ENCODE assay signal across 8 cellular contexts in the genomic region with DNA sequence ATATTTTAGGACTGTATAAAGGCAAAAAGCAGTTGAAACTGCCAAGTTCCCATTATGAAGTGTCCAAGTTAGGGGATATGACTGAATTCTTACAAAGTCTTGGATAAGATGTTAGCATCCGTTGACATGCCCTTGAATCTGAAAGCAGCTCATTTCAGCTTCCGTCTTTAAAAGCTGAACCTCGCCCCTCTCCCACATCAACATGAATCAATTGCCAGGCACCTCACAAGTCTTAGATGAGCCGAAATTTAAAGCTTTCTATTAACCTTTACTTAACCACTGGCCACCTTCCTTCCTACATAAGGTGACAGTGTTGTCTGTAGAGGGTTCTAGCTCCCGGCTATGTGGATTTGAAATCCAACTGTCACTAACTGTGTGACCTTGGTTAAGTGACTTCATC. TPM values are rescaled to one million over a fixed set of nuclear protein-coding genes. Genes with fewer than 3 reads are reported as not detected.
DNase-seq lines count a peak whose midpoint lies in the region; ATAC-seq and TF ChIP-seq lines count a peak whose summit lies in the region.

No MANE protein-coding gene starts in this region.

- peaks cover 0 to 74% of the 10 kb centered on the region in 2 donors for H3K4me1 ChIP-seq in right atrium auricular region
- H3K4me1 ChIP-seq in stomach, result peaks cover 47 to 76% (median 56%) of the 10 kb centered on the region in 4 donors

- H3K27ac ChIP-seq in right atrium auricular region (peak overlapping the region; percentile 87 to 91), stomach (peak overlapping the region; percentile 8 to 97 (median 95))

- ATAC-seq in Right ventricle myocardium inferior (no peak), HG02642 (IDR thresholded peaks at IDR 0.05; ENCODE audit: poor library complexity, unreplicated experiment) (no peak)

- H3K27ac Mint-ChIP-seq in activated naive CD4-positive, alpha-beta T cell treated with anti-CD3 and anti-CD28 coated beads, Interleukin-2, amount 10 ng/mL, durations not matched to agents 7 days and 5 days, result peak overlapping the region; percentile 98

- no peaks in the 10 kb centered on the region for H3K27me3 ChIP-seq in right atrium auricular region
- H3K27me3 ChIP-seq in stomach, result no peaks in the 10 kb centered on the region

- H3K4me3 Mint-ChIP-seq in activated naive CD4-positive, alpha-beta T cell treated with anti-CD3 and anti-CD28 coated beads, Interleukin-2, amount 10 ng/mL, durations not matched to agents 7 days and 5 days, result peak overlapping the region; percentile 99

- CTCF ChIA-PET in activated naive CD4-positive, alpha-beta T cell treated with anti-CD3 and anti-CD28 coated beads, Interleukin-2, amount 10 ng/mL, durations not matched to agents 7 days and 5 days (lab: Charles Lee), result interaction anchor here (1.1 to 1.3 kb wide), 3 partner anchors 31 to 147 kb away, joined by 3 to 6 read pairs (median 5); no protein-coding TSS in a partner anchor

- no peaks in the 10 kb centered on the region for H3K9me3 Mint-ChIP-seq in activated naive CD4-positive, alpha-beta T cell treated with anti-CD3 and anti-CD28 coated beads, Interleukin-2, amount 10 ng/mL, durations not matched to agents 7 days and 5 days

- H3K27me3 Mint-ChIP-seq in activated naive CD4-positive, alpha-beta T cell treated with anti-CD3 and anti-CD28 coated beads, Interleukin-2, amount 10 ng/mL, durations not matched to agents 7 days and 5 days, result peaks cover 6% of the 10 kb centered on the region

- TF ChIP-seq CTCF in right atrium auricular region (IDR thresholded peaks at IDR 0.05) (no peak), stomach (IDR thresholded peaks at IDR 0.05) (no peak)

- DNase-seq in right atrium auricular region (ENCODE audit: low spot score) (peak; percentile 42), Right ventricle myocardium inferior (ENCODE audit: missing footprints) (no peak), iris pigment epithelial cell (ENCODE audit: low read depth) (peak; percentile 26), stomach (no peak), occipital lobe (lab: John Stamatoyannopoulos, UW) (no peak), AG08395 (ENCODE audit: low spot score) (no peak)
- DNase-seq in activated naive CD4-positive, alpha-beta T cell treated with anti-CD3 and anti-CD28 coated beads, Interleukin-2, amount 10 ng/mL, durations not matched to agents 7 days and 5 days, result peak; percentile 38

- H3K4me3 ChIP-seq in right atrium auricular region (peak overlapping the region; percentile 64 to 96), stomach (peak overlapping the region; percentile 81 to 99 (median 89))

- peaks cover 25% of the 10 kb centered on the region for H3K36me3 Mint-ChIP-seq in activated naive CD4-positive, alpha-beta T cell treated with anti-CD3 and anti-CD28 coated beads, Interleukin-2, amount 10 ng/mL, durations not matched to agents 7 days and 5 days

- TF ChIP-seq POLR2A in stomach (IDR thresholded peaks at IDR 0.05), result no peak

- TF ChIP-seq EP300 in stomach (IDR thresholded peaks at IDR 0.05), result no peak

- H3K9me3 ChIP-seq in right atrium auricular region, result no peaks in the 10 kb centered on the region
- no peaks in the 10 kb centered on the region for H3K9me3 ChIP-seq in stomach

- 0 to 1% (median 1%) methylated on average over 5 of the region's 5 CpGs for WGBS in stomach, 5 donors

- peaks cover 53% of the 10 kb centered on the region for H3K4me1 Mint-ChIP-seq in activated naive CD4-positive, alpha-beta T cell treated with anti-CD3 and anti-CD28 coated beads, Interleukin-2, amount 10 ng/mL, durations not matched to agents 7 days and 5 days

- H3K36me3 ChIP-seq in right atrium auricular region, result no peaks in the 10 kb centered on the region
- peaks cover 0 to 1% (median 0%) of the 10 kb centered on the region in 4 donors for H3K36me3 ChIP-seq in stomach

- intact Hi-C loops in Right ventricle myocardium inferior (cut with DNase I), result loop anchor here (5.0 kb wide), 3 partner anchors 86 to 146 kb away; no protein-coding TSS in a partner anchor
- intact Hi-C loops in stomach (cut with DNase I; ENCODE audit: low total_unique reads), result no loop called here

RNA-seq across cellular contexts. Expression of gene PPP1CC, which starts 1.3 kb away (rescaled TPM):
- total RNA-seq in right atrium auricular region, result 100 to 1,000 TPM in 1 of 2 donors, 10 to 100 TPM in 1; 99.5 to 199 TPM
- total RNA-seq in Right ventricle myocardium inferior, result 163 TPM
- 100 to 1,000 TPM in 2 of 5 donors, 10 to 100 TPM in 3; 44.9 to 205 (median 88.7) TPM for total RNA-seq in stomach
- 100 to 1,000 TPM in 1 of 3 donors, 10 to 100 TPM in 2; 59.2 to 129 (median 91.8) TPM for polyA plus RNA-seq in stomach
- total RNA-seq in occipital lobe, result 150 TPM

RNA-seq across cellular contexts. Expression of gene HVCN1, which starts 52.5 kb away (rescaled TPM):
- total RNA-seq in right atrium auricular region (10 to 100 TPM; 21.7 to 24.1 TPM), Right ventricle myocardium inferior (11.8 TPM), stomach (1 to 10 TPM in 3 of 5 donors, not detected in 2; 1.3 to 7.0 (median 5.1) TPM), occipital lobe (8.3 TPM)
- 1 to 10 TPM; 3.7 to 5.5 (median 4.4) TPM for polyA plus RNA-seq in stomach

Comparison
In these comparisons a context has a peak if more than half of its experiments do, and no peak if none do; other contexts are left out.
1. DNase-seq: peak in right atrium auricular region (single experiment), activated naive CD4-positive, alpha-beta T cell treated with anti-CD3 and anti-CD28 coated beads, Interleukin-2, amount 10 ng/mL, durations not matched to agents 7 days and 5 days (single experiment) and iris pigment epithelial cell (single experiment); none in Right ventricle myocardium inferior (single experiment), stomach (single experiment), occipital lobe (single experiment) and AG08395 (single experiment).